ENCODE assay signal across 1 cellular context in genomic region chr5:6716634-6717149, GRCh38.
TF ChIP-seq lines count a peak whose summit lies in the region.

No MANE protein-coding gene starts in this region.

TF ChIP-seq in WTC11, 78 proteins besides CTCF, POLR2A, EP300 and RAD21 (continued from another document):
- TF ChIP-seq AFF4 (CRISPR knock-in tag; IDR thresholded peaks at IDR 0.05; ENCODE audit: borderline replicate concordance): no peak
- TF ChIP-seq STAT6 (CRISPR knock-in tag; conservative IDR thresholded peaks at IDR 0.05; ENCODE audit: low read depth): no peak
- no peak for TF ChIP-seq CDX4 (CRISPR knock-in tag; IDR thresholded peaks at IDR 0.05; ENCODE audit: borderline replicate concordance)
- TF ChIP-seq OVOL2 (CRISPR knock-in tag; IDR thresholded peaks at IDR 0.05; ENCODE audit: borderline replicate concordance): no peak
- no peak for TF ChIP-seq ZNF396 (CRISPR knock-in tag; IDR thresholded peaks at IDR 0.05; ENCODE audit: borderline replicate concordance)
- no peak for TF ChIP-seq IRF2 (CRISPR knock-in tag; IDR thresholded peaks at IDR 0.05; ENCODE audit: borderline replicate concordance, low read depth)
- no peak for TF ChIP-seq ZNF232 (CRISPR knock-in tag; IDR thresholded peaks at IDR 0.05)
- no peak for TF ChIP-seq NFYB (CRISPR knock-in tag; conservative IDR thresholded peaks at IDR 0.05; ENCODE audit: low read depth)
- TF ChIP-seq EMX1 (CRISPR knock-in tag; IDR thresholded peaks at IDR 0.05): no peak
- no peak for TF ChIP-seq SMAD4 (CRISPR knock-in tag; IDR thresholded peaks at IDR 0.05)
- no peak for TF ChIP-seq ZNF138 (CRISPR knock-in tag; conservative IDR thresholded peaks at IDR 0.05)
- no peak for TF ChIP-seq NFATC4 (CRISPR knock-in tag; IDR thresholded peaks at IDR 0.05)
- TF ChIP-seq CREB1 (CRISPR knock-in tag; IDR thresholded peaks at IDR 0.05): no peak
- TF ChIP-seq MYBL2 (CRISPR knock-in tag; IDR thresholded peaks at IDR 0.05): no peak
- TF ChIP-seq, protein P1, sequence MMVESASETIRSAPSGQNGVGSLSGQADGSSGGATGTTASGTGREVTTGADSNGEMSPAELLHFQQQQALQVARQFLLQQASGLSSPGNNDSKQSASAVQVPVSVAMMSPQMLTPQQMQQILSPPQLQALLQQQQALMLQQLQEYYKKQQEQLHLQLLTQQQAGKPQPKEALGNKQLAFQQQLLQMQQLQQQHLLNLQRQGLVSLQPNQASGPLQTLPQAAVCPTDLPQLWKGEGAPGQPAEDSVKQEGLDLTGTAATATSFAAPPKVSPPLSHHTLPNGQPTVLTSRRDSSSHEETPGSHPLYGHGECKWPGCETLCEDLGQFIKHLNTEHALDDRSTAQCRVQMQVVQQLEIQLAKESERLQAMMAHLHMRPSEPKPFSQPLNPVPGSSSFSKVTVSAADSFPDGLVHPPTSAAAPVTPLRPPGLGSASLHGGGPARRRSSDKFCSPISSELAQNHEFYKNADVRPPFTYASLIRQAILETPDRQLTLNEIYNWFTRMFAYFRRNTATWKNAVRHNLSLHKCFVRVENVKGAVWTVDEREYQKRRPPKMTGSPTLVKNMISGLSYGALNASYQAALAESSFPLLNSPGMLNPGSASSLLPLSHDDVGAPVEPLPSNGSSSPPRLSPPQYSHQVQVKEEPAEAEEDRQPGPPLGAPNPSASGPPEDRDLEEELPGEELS (CRISPR knock-in tag; IDR thresholded peaks at IDR 0.05): no peak
